In genomic region chr7:152833074-152833974, GRCh38 we compare ENCODE assay signal across 8 cellular contexts.
DNase-seq lines count a peak whose midpoint lies in the region; ATAC-seq and TF ChIP-seq lines count a peak whose summit lies in the region.
"Not testable (repeated sequence)": the region's sequence is repeated elsewhere in the genome, so short reads cannot be mapped to it uniquely, and the experiment has no call there.

No MANE protein-coding gene starts in this region.

- H3K27me3 ChIP-seq in psoas muscle (ENCODE audit: insufficient read depth in 3 of 3, low read length in 2 of 3): not testable (repeated sequence)

- H3K27ac Mint-ChIP-seq in T-helper 17 cell: not testable (repeated sequence)

- 78 to 84% (median 82%) methylated on average over 17 to 19 of the region's 19 CpGs for WGBS in psoas muscle, 3 donors

- ATAC-seq in HG02884 (IDR thresholded peaks at IDR 0.05; ENCODE audit: unreplicated experiment): peak; percentile 59
- peak; percentile 55 for ATAC-seq in T-helper 17 cell
- peak; percentile 55 to 75 (median 60) for ATAC-seq in psoas muscle

- intact Hi-C loops in psoas muscle (cut with DNase I): not testable (repeated sequence)

- H3K4me1 ChIP-seq in psoas muscle: not testable (repeated sequence)

- H3K9me3 ChIP-seq in T-helper 17 cell (ENCODE audit: control insufficient read depth, low read length, poor library complexity, severe bottlenecking); psoas muscle: not testable (repeated sequence)

- not testable (repeated sequence) for H3K27me3 Mint-ChIP-seq in T-helper 17 cell

- POLR2A ChIA-PET in AG04449 (lab: Yijun Ruan, JAX): not testable (repeated sequence)

- H3K27ac ChIP-seq in psoas muscle: not testable (repeated sequence)

- H3K4me3 Mint-ChIP-seq in T-helper 17 cell: not testable (repeated sequence)

- peak; percentile 47 for TF ChIP-seq CTCF in AG04449 (IDR thresholded peaks at IDR 0.05; ENCODE audit: insufficient read depth, low read length, missing control alignments)
- peak; percentile 42; the same call in 1 of the 2 replicates for TF ChIP-seq CTCF in GM12875 (IDR thresholded peaks at IDR 0.05; ENCODE audit: borderline replicate concordance, insufficient read depth, low read depth, low read length)
- TF ChIP-seq CTCF in choroid plexus epithelial cell (conservative IDR thresholded peaks at IDR 0.05; ENCODE audit: low read depth, low read length): peak; percentile 60
- peak; percentile 57 for TF ChIP-seq CTCF in psoas muscle (IDR thresholded peaks at IDR 0.05)

- CTCF ChIA-PET in AG04449 (lab: Yijun Ruan, JAX): interaction anchor here (0.9 to 1.0 kb wide), 2 partner anchors 15 to 1670 kb away, joined by 3 to 4 read pairs; no protein-coding TSS in a partner anchor

- DNase-seq in AG04449 (ENCODE audit: low read depth, low spot score); T-helper 17 cell; psoas muscle: not testable (repeated sequence)
- DNase-seq in NCI-H2081 (lab: John Stamatoyannopoulos, UW) (peak; percentile 16 to 22), choroid plexus epithelial cell (ENCODE audit: low read depth) (peak; percentile 50), iris pigment epithelial cell (ENCODE audit: low read depth) (peak; percentile 15)

- H3K4me3 ChIP-seq in AG04449 (ENCODE audit: low read depth, low read length); GM12875 (ENCODE audit: low read depth, low read length); choroid plexus epithelial cell (ENCODE audit: low read depth, low read length); psoas muscle: not testable (repeated sequence)

- not testable (repeated sequence) for H3K4me1 Mint-ChIP-seq in T-helper 17 cell

- H3K36me3 Mint-ChIP-seq in T-helper 17 cell (ENCODE audit: low read depth): not testable (repeated sequence)

- not testable (repeated sequence) for H3K36me3 ChIP-seq in psoas muscle (ENCODE audit: insufficient read depth in 1 of 2, low read depth in 1 of 2)
